In the genomic region with DNA sequence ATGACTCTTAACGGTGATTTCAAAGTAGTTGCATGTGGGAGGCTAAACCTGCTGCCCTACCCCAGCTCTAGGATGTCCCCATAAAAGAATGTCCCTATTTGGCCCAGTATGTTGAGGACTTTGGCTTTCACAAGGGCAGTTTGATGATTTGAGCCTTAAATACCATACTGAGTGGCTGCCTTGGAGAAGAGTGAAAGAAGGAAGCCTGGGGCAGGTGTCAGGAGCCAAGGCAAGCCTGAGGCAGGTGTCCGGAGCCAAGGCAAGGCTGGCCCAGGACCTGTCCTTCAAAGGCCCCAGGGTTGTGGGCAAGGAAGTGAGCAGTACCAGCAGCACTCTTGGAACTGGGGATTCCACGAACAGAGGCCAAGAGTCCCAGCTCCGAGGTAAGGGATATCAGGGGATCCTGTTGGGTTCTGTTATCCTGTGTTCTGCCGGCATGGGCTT, we compare ENCODE assay signal across 11 cellular contexts. TPM values are rescaled to one million over a fixed set of nuclear protein-coding genes. Genes with fewer than 3 reads are reported as not detected.
DNase-seq lines count a peak whose midpoint lies in the region; ATAC-seq and TF ChIP-seq lines count a peak whose summit lies in the region.
"Had no signal": no experiment of that assay in that cellular context is flagged by ENCODE, and none has a peak within 500 bp of the region (broad histone marks: within the 10 kb centered on the region; RNA-seq: fewer than 3 reads in every experiment).

No MANE protein-coding gene starts in this region.

- CTCF ChIA-PET in HEK293 (lab: Yijun Ruan, JAX) (interaction anchor here (1.1 to 3.3 kb wide), 7 partner anchors 8 to 114 kb away, joined by 3 to 25 read pairs (median 6); no protein-coding TSS in a partner anchor), GM10248 (lab: Yijun Ruan, JAX) (interaction anchor here (1.5 to 8.2 kb wide), 3 partner anchors 9 to 57 kb away, joined by 5 to 60 read pairs (median 28); no protein-coding TSS in a partner anchor)

- POLR2A ChIA-PET in HEK293 (lab: Yijun Ruan, JAX) = interaction anchor here (0.6 to 2.3 kb wide), 14 partner anchors 9 to 144 kb away, joined by 3 to 20 read pairs (median 5); a partner anchor contains a TSS
- POLR2A ChIA-PET in GM10248 (lab: Yijun Ruan, JAX) = interaction anchor here (0.5 to 2.6 kb wide), 2 partner anchors 10 to 568 kb away, joined by 3 to 10 read pairs; no protein-coding TSS in a partner anchor

- H3K9me3 Mint-ChIP-seq in brain = no peaks in the 10 kb centered on the region
- H3K9me3 Mint-ChIP-seq: T-helper 1 cell treated with Interleukin-12 subunit alpha and Interleukin-12 subunit beta and Interleukin-4 antibody, amounts not matched to agents 30 μg/mL and 1 μg/mL, for 36 hours had no signal

- H3K9me3 ChIP-seq in HEK293 (ENCODE audit: control insufficient read depth, insufficient read depth, low read depth, low read length) (no peaks in the 10 kb centered on the region), gastrocnemius medialis (no peaks in the 10 kb centered on the region)

- no peak overlapping the region for H3K4me3 ChIP-seq in HEK293 (ENCODE audit: low read depth, low read length)
- no peak overlapping the region for H3K4me3 ChIP-seq in gastrocnemius medialis
- no peak overlapping the region for H3K4me3 ChIP-seq in lower leg skin (ENCODE audit: low read depth, poor library complexity, severe bottlenecking)

- TF ChIP-seq CTCF in HEK293 (tag by site-specific recombination; IDR thresholded peaks at IDR 0.05) (no peak), brain (conservative IDR thresholded peaks at IDR 0.05) (no peak), gastrocnemius medialis (IDR thresholded peaks at IDR 0.05 in 4 of 5, conservative IDR thresholded peaks at IDR 0.05 in 1 of 5) (no peak), lower leg skin (IDR thresholded peaks at IDR 0.05) (no peak), GM10248 (IDR thresholded peaks at IDR 0.05; ENCODE audit: control extremely low read depth, extremely low read depth, low read depth, missing control alignments) (no peak)

- in situ Hi-C loops in gastrocnemius medialis (cut with MboI; ENCODE audit: low sequenced_read_pairs in 4 of 4) = loop anchor here in 1 of 4 donors (25.0 kb wide), 1 partner anchor 145 kb away; a partner anchor contains a TSS

- H3K27me3 Mint-ChIP-seq in brain = no peaks in the 10 kb centered on the region

- WGBS in lower leg skin, 2 donors = 50 to 59% methylated on average over 5 of the region's 5 CpGs

- intact Hi-C loops in gastrocnemius medialis (cut with DNase I; ENCODE audit: low total_unique reads) = no loop called here
- intact Hi-C loops in lower leg skin (cut with DNase I; ENCODE audit: low total_unique reads) = no loop called here

- TF ChIP-seq POLR2A in gastrocnemius medialis (IDR thresholded peaks at IDR 0.05) = no peak
- TF ChIP-seq POLR2A in lower leg skin (IDR thresholded peaks at IDR 0.05) = no peak

- DNase-seq in DMS53 (lab: John Stamatoyannopoulos, UW) (peak; percentile 48), DMS53 treated with DMSO at 0.1 percent for 48 hours (lab: John Stamatoyannopoulos, UW; ENCODE audit: unreplicated experiment) (no peak), gastrocnemius medialis (no peak), lower leg skin (ENCODE audit: low spot score in 2 of 2) (no peak), GM10248 (ENCODE audit: extremely low spot score) (no peak)
- DNase-seq: activated CD4-positive, alpha-beta T cell treated with anti-CD3 and anti-CD28 coated beads, Interleukin-2, amount 50 U/mL, for 1 hour had no signal

- H3K36me3 ChIP-seq in HEK293 (ENCODE audit: control insufficient read depth in 2 of 2, insufficient read depth in 1 of 2, low read length in 2 of 2) (peaks cover 17 to 54% of the 10 kb centered on the region in 2 experiments), gastrocnemius medialis (peaks cover 0 to 21% of the 10 kb centered on the region in 2 donors)

- H3K27me3 ChIP-seq in gastrocnemius medialis = no peaks in the 10 kb centered on the region

- no peak overlapping the region for H3K4me3 Mint-ChIP-seq in brain
- H3K4me3 Mint-ChIP-seq: T-helper 1 cell treated with Interleukin-12 subunit alpha and Interleukin-12 subunit beta and Interleukin-4 antibody, amounts not matched to agents 30 μg/mL and 1 μg/mL, for 36 hours had no signal

- peak overlapping the region in 3 of 5 experiments; percentile 25 to 75 (median 73) for H3K27ac Mint-ChIP-seq in brain
- H3K27ac Mint-ChIP-seq: T-helper 1 cell treated with Interleukin-12 subunit alpha and Interleukin-12 subunit beta and Interleukin-4 antibody, amounts not matched to agents 30 μg/mL and 1 μg/mL, for 36 hours had no signal

- no peak for ATAC-seq in gastrocnemius medialis
- ATAC-seq in HG03196 (IDR thresholded peaks at IDR 0.05; ENCODE audit: unreplicated experiment) = no peak

- peaks cover 33% of the 10 kb centered on the region for H3K36me3 Mint-ChIP-seq in brain

- H3K27ac ChIP-seq in HEK293 (ENCODE audit: extremely low read depth, low read depth, low read length) (0 out of 2 replicates have a peak overlapping the region, but pooled peaks have one; percentile 19), gastrocnemius medialis (peak overlapping the region; percentile 23 to 72 (median 58))

- H3K4me1 Mint-ChIP-seq in brain = peaks cover 52% of the 10 kb centered on the region

- H3K4me1 ChIP-seq in HEK293 (ENCODE audit: control insufficient read depth, insufficient read depth, low read length) (no peaks in the 10 kb centered on the region), gastrocnemius medialis (peaks cover 26 to 38% of the 10 kb centered on the region in 2 donors)

TF ChIP-seq in HEK293, 187 proteins besides CTCF, POLR2A, EP300 and RAD21:
- TF ChIP-seq, protein P1, sequence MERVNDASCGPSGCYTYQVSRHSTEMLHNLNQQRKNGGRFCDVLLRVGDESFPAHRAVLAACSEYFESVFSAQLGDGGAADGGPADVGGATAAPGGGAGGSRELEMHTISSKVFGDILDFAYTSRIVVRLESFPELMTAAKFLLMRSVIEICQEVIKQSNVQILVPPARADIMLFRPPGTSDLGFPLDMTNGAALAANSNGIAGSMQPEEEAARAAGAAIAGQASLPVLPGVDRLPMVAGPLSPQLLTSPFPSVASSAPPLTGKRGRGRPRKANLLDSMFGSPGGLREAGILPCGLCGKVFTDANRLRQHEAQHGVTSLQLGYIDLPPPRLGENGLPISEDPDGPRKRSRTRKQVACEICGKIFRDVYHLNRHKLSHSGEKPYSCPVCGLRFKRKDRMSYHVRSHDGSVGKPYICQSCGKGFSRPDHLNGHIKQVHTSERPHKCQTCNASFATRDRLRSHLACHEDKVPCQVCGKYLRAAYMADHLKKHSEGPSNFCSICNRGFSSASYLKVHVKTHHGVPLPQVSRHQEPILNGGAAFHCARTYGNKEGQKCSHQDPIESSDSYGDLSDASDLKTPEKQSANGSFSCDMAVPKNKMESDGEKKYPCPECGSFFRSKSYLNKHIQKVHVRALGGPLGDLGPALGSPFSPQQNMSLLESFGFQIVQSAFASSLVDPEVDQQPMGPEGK (tag by site-specific recombination; IDR thresholded peaks at IDR 0.05) = no peak
- TF ChIP-seq GLIS2 (tag by site-specific recombination; IDR thresholded peaks at IDR 0.05) (no peak), ZNF600 (tag by site-specific recombination; IDR thresholded peaks at IDR 0.05) (0 out of 2 replicates have a peak, but pooled peaks have one; percentile 11)

RNA-seq across cellular contexts. Expression of a gene that starts 18.6 kb away (rescaled TPM):
- polyA plus RNA-seq in brain (ENCODE audit: insufficient read depth, low read depth, low replicate concordance) = 8.3 TPM
- 10 to 100 TPM; 13.6 to 31.1 (median 27.4) TPM for total RNA-seq in gastrocnemius medialis
- 100 to 1,000 TPM in 1 of 4 donors, 10 to 100 TPM in 3; 64.8 to 101 (median 76.5) TPM for total RNA-seq in lower leg skin

RNA-seq across cellular contexts. Expression of a gene that starts 27.2 kb away (rescaled TPM):
- polyA plus RNA-seq in brain (ENCODE audit: insufficient read depth, low read depth, low replicate concordance) = 9.9 TPM
- total RNA-seq in gastrocnemius medialis (1 to 10 TPM in 2 of 4 donors, under 1 TPM in 1, not detected in 1; 0.33 to 3.7 (median 1.1) TPM), lower leg skin (1 to 10 TPM in 3 of 4 donors, under 1 TPM in 1; 0.42 to 7.5 (median 4.0) TPM)
- total RNA-seq: A172 had no signal

RNA-seq across cellular contexts. Expression of a gene that starts 29.5 kb away (rescaled TPM):
- 6.8 TPM for polyA plus RNA-seq in brain (ENCODE audit: insufficient read depth, low read depth, low replicate concordance)
- total RNA-seq in gastrocnemius medialis (10 to 100 TPM in 2 of 4 donors, 1 to 10 TPM in 2; 8.1 to 19.7 (median 10.6) TPM), lower leg skin (10 to 100 TPM in 3 of 4 donors, 1 to 10 TPM in 1; 9.7 to 14.4 (median 10.7) TPM)
